ENCODE assay signal across 1 cellular context in the genomic region with DNA sequence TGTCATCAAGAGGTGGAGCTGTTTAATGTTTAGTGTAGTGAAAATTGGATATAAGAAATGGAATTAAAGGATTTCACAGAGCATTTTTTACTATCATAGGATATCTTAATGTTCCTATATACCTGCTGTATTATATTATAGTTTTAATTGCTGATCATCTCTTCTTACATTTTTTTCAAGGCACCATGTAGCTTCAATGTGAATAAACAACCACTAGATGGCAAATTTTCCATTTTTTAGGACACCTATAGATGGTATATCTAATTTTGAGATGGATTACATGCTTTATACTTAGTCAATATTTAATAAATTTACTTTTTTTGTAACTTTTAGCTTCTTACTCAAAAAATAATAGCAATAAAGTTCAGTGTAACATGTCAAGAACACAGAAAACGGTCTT.
TF ChIP-seq lines count a peak whose summit lies in the region.

No MANE protein-coding gene starts in this region.

TF ChIP-seq in GM23338, 12 proteins besides CTCF, POLR2A, EP300 and RAD21 (continued from another document):
- TF ChIP-seq POLR2AphosphoS5 (IDR thresholded peaks at IDR 0.05; ENCODE audit: low read depth): no peak
